8 cellular contexts compared by ENCODE assay signal in the genomic region with DNA sequence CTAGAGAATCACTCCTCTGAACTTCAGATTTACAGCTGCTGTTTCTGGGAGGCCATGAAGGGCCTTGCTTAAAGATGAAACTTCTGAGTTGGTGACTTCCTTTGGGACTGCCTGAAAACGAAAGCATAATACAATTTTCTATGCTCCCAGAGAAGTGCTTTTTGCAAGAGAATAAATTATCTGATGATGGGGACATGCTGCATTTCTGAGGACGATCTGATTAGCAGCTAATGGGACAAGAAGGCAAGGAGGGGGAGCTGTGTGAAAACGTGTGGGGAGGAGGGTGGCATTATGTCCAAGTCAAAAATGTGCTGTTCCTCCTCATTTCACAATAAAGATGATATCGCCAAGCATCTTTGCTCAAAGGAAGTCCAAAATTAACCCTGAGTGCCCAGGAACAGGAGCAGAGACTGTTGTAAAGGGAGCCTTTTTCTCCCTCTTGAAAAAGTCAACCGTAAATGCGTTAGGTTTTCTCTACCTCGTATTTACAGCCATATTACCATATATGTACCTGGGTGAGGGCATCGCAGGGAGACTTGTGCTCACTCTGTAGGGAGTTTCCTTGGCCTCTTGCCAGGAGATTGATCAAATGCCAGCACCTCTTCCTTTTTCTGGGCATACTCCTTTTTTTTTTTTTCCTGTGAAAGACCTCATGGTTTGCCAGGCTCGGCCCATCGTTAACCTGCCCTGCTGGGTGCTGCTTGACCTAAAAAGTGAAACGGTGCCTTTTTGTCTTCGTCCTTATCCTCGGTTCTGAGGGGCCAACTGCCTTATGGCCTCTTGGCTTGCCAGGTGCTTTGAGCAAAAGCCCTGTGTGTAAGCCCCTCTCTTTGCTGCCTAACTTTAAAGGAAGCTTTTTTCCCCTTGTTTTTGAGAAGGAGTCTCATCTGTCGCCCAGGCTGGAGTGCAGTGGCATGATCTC. TPM values are rescaled to one million over a fixed set of nuclear protein-coding genes. Genes with fewer than 3 reads are reported as not detected.
DNase-seq lines count a peak whose midpoint lies in the region; ATAC-seq, FAIRE-seq and TF ChIP-seq lines count a peak whose summit lies in the region.

No MANE protein-coding gene starts in this region.

- no peaks in the 10 kb centered on the region for H3K9me3 Mint-ChIP-seq in naive thymus-derived CD4-positive, alpha-beta T cell

- no peaks in the 10 kb centered on the region for H3K27me3 ChIP-seq in bronchial epithelial cell (ENCODE audit: control insufficient read depth, insufficient read depth, low read length)
- H3K27me3 ChIP-seq in naive thymus-derived CD4-positive, alpha-beta T cell (ENCODE audit: control insufficient read depth in 2 of 2, insufficient read depth in 2 of 2, low read length in 2 of 2): no peaks in the 10 kb centered on the region

- peaks cover 18 to 22% of the 10 kb centered on the region in 2 donors for H3K4me1 ChIP-seq in naive thymus-derived CD4-positive, alpha-beta T cell (ENCODE audit: control insufficient read depth in 2 of 2, insufficient read depth in 2 of 2, low read length in 2 of 2)

- H3K9me3 ChIP-seq in naive thymus-derived CD4-positive, alpha-beta T cell (ENCODE audit: control insufficient read depth in 2 of 3, low read length in 3 of 3): no peaks in the 10 kb centered on the region

- H3K27me3 Mint-ChIP-seq in naive thymus-derived CD4-positive, alpha-beta T cell: no peaks in the 10 kb centered on the region

- peaks cover 0 to 21% (median 8%) of the 10 kb centered on the region in 5 donors for H3K36me3 Mint-ChIP-seq in naive thymus-derived CD4-positive, alpha-beta T cell

- FAIRE-seq in GM19239 (lab: Jason Lieb, UNC): peak; percentile 96
- FAIRE-seq in bronchial epithelial cell (lab: Jason Lieb, UNC): no peak

- DNase-seq in GM19239 (ENCODE audit: insufficient read length, low spot score) (no peak), RPMI8226 (peak; percentile 29), bronchial epithelial cell (ENCODE audit: low read depth) (peak; percentile 28), NOMO-1 treated with dmso at 0.1 percent for 144 hours (lab: John Stamatoyannopoulos, UW; ENCODE audit: unreplicated experiment) (no peak), epidermal melanocyte (ENCODE audit: insufficient read length, low spot score) (no peak), NCI-H1092 (lab: John Stamatoyannopoulos, UW) (no peak), NCI-H187 (lab: John Stamatoyannopoulos, UW) (no peak)
- DNase-seq in naive thymus-derived CD4-positive, alpha-beta T cell: peak in 7 of 9 donors; percentile 45 to 67 (median 52)

- POLR2A ChIA-PET in naive thymus-derived CD4-positive, alpha-beta T cell (lab: Charles Lee): interaction anchor here (0.6 to 8.2 kb wide), 7 partner anchors 10 to 906 kb away, joined by 3 to 96 read pairs (median 4); partner anchors contain the start of genes ITPR1 and SUMF1

- no peak for TF ChIP-seq CTCF in bronchial epithelial cell (IDR thresholded peaks at IDR 0.05; ENCODE audit: insufficient read depth, low read length, severe bottlenecking)

- H3K27ac ChIP-seq in naive thymus-derived CD4-positive, alpha-beta T cell (ENCODE audit: low read depth, low read length): peak overlapping the region; percentile 79

- peak overlapping the region; percentile 81 to 95 (median 89) for H3K4me3 Mint-ChIP-seq in naive thymus-derived CD4-positive, alpha-beta T cell

- peaks cover 44 to 63% (median 57%) of the 10 kb centered on the region in 7 donors for H3K4me1 Mint-ChIP-seq in naive thymus-derived CD4-positive, alpha-beta T cell

- ATAC-seq in naive thymus-derived CD4-positive, alpha-beta T cell: peak; percentile 79

- peak overlapping the region; percentile 90 to 96 (median 94) for H3K27ac Mint-ChIP-seq in naive thymus-derived CD4-positive, alpha-beta T cell

- no peaks in the 10 kb centered on the region for H3K36me3 ChIP-seq in bronchial epithelial cell (ENCODE audit: control insufficient read depth, insufficient read depth, low read length)
- peaks cover 0 to 4% (median 0%) of the 10 kb centered on the region in 3 experiments for H3K36me3 ChIP-seq in naive thymus-derived CD4-positive, alpha-beta T cell (ENCODE audit: control insufficient read depth in 2 of 3, insufficient read depth in 3 of 3, low read length in 3 of 3)

- no peak overlapping the region for H3K4me3 ChIP-seq in bronchial epithelial cell (ENCODE audit: low read depth, low read length)
- H3K4me3 ChIP-seq in naive thymus-derived CD4-positive, alpha-beta T cell (ENCODE audit: low read length): peak overlapping the region; percentile 78

- CTCF ChIA-PET in naive thymus-derived CD4-positive, alpha-beta T cell (lab: Charles Lee): interaction anchor here (0.6 to 1.8 kb wide), 5 partner anchors 8 to 36 kb away, joined by 3 to 10 read pairs (median 3); no protein-coding TSS in a partner anchor

- intact Hi-C loops in naive thymus-derived CD4-positive, alpha-beta T cell (cut with micrococcal nuclease): loop anchor here (1.0 kb wide), 2 partner anchors 11 to 15 kb away; partner anchors contain the start of gene ITPR1 (in 2 of the 2)

RNA-seq across cellular contexts. Expression of gene ITPR1, which starts 11.5 kb away (rescaled TPM):
- 16.3 and 18.1 TPM in 2 replicates for total RNA-seq in bronchial epithelial cell
- total RNA-seq in naive thymus-derived CD4-positive, alpha-beta T cell: 100 to 1,000 TPM in 1 of 5 experiments, 10 to 100 TPM in 4; 66.7 to 118 (median 90.7) TPM
- 10 to 100 TPM; 15.1 to 15.3 TPM for polyA plus RNA-seq in naive thymus-derived CD4-positive, alpha-beta T cell

RNA-seq across cellular contexts. Expression of gene SUMF1, which starts 37.5 kb away (rescaled TPM):
- 44.5 and 81.7 TPM in 2 replicates for total RNA-seq in bronchial epithelial cell
- total RNA-seq in naive thymus-derived CD4-positive, alpha-beta T cell: 10 to 100 TPM in 4 of 5 experiments, 1 to 10 TPM in 1; 9.2 to 20.0 (median 16.0) TPM
- 10 to 100 TPM; 28.6 to 31.0 TPM for polyA plus RNA-seq in naive thymus-derived CD4-positive, alpha-beta T cell

Comparison
In these comparisons a context has a peak if more than half of its experiments do, and no peak if none do; other contexts are left out.
1. DNase-seq: peak in RPMI8226 (single experiment), bronchial epithelial cell (single experiment) and naive thymus-derived CD4-positive, alpha-beta T cell (7 of 9); none in GM19239 (single experiment), NOMO-1 treated with dmso at 0.1 percent for 144 hours (single experiment), epidermal melanocyte (single experiment), NCI-H1092 (single experiment) and NCI-H187 (0 of 2).